8 cellular contexts compared by ENCODE assay signal in genomic region chr5:125198270-125198974, GRCh38.
DNase-seq lines count a peak whose midpoint lies in the region; ATAC-seq and TF ChIP-seq lines count a peak whose summit lies in the region.

No MANE protein-coding gene starts in this region.

- H3K27me3 ChIP-seq in hepatocyte, result no peaks in the 10 kb centered on the region

- H2AFZ ChIP-seq in hepatocyte, result no peak overlapping the region

- H3K4me3 ChIP-seq in hepatocyte, result no peak overlapping the region

- no peaks in the 10 kb centered on the region for H3K79me2 ChIP-seq in hepatocyte

- peaks cover 21% of the 10 kb centered on the region for H3K4me1 ChIP-seq in hepatocyte (ENCODE audit: insufficient read depth)

- no peak for TF ChIP-seq CTCF in hepatocyte (IDR thresholded peaks at IDR 0.05; ENCODE audit: poor library complexity)

- no peaks in the 10 kb centered on the region for H3K36me3 ChIP-seq in hepatocyte (replicated peaks; ENCODE audit: insufficient read depth, low read depth)

- peak overlapping the region; percentile 11 for H3K4me2 ChIP-seq in hepatocyte

- H3K27ac ChIP-seq in hepatocyte, result no peak overlapping the region

- WGBS in hepatocyte (ENCODE audit: low lambda C conversion rate, missing lambda C conversion rate), result 33% methylated on average over 3 of the region's 3 CpGs

- DNase-seq in AG08395 (ENCODE audit: low spot score) (peak; percentile 50), NCI-H1105 (lab: John Stamatoyannopoulos, UW) (peak; percentile 83), amniotic stem cell (lab: John Stamatoyannopoulos, UW) (peak; percentile 58), hepatocyte (ENCODE audit: low spot score) (peak; percentile 90), stromal cell of bone marrow (ENCODE audit: low read depth) (peak; percentile 75)

- ATAC-seq in GM19455 (IDR thresholded peaks at IDR 0.05; ENCODE audit: unreplicated experiment), result no peak
- ATAC-seq in GM21737 (IDR thresholded peaks at IDR 0.05; ENCODE audit: unreplicated experiment), result no peak
- no peak for ATAC-seq in GM19397 (IDR thresholded peaks at IDR 0.05; ENCODE audit: unreplicated experiment)

- H3K9me2 ChIP-seq in hepatocyte (replicated peaks; ENCODE audit: insufficient read depth), result no peaks in the 10 kb centered on the region

- H4K20me1 ChIP-seq in hepatocyte (ENCODE audit: insufficient read depth, poor library complexity, severe bottlenecking), result no peaks in the 10 kb centered on the region

- H3K9me3 ChIP-seq in hepatocyte (ENCODE audit: low read depth), result no peaks in the 10 kb centered on the region
